26 cellular contexts compared by ENCODE assay signal in the genomic region with DNA sequence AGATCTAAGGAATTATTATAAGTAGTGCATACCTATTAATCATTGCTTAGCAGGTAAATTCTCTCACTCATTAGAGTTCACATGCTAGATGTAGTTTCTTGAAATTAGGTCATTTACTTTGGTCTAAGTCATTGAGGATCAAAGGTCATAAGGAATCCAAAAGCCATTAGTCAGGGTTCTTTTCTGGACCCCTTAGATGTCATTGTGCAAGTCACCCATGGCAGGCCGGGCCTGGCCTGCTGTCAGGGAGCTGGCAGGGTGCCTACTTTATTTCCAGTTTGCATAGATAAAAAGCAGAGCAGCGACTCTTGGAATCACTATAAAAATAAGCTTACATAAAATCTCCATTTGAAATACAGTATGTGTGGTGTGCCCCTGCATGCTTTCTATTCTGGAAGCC.
A peak's percentile ranks its signal among the peaks of the same experiment; 100 is the strongest.
DNase-seq lines count a peak whose midpoint lies in the region; ATAC-seq and TF ChIP-seq lines count a peak whose summit lies in the region.
"Had no signal": no experiment of that assay in that cellular context is flagged by ENCODE, and none has a peak within 500 bp of the region (broad histone marks: within the 10 kb centered on the region; RNA-seq: fewer than 3 reads in every experiment).

No MANE protein-coding gene starts in this region.

- peak overlapping the region; percentile 57 for H3K27ac Mint-ChIP-seq in type B pancreatic cell
- H3K27ac Mint-ChIP-seq: activated CD4-positive, alpha-beta T cell treated with anti-CD3 and anti-CD28 coated beads for 36 hours; activated naive CD8-positive, alpha-beta T cell; CD4-positive, CD25-positive, alpha-beta regulatory T cell; dendritic cell treated with granulocyte-macrophage colony-stimulating factor and Interleukin-4, amounts not matched to agents 40 ng/mL and 50 ng/mL, for 4 days; endodermal cell had no signal

- H3K27me3 Mint-ChIP-seq in type B pancreatic cell = no peaks in the 10 kb centered on the region
- H3K27me3 Mint-ChIP-seq: activated naive CD8-positive, alpha-beta T cell; CD4-positive, CD25-positive, alpha-beta regulatory T cell; central memory CD8-positive, alpha-beta T cell had no signal

- peaks cover 42% of the 10 kb centered on the region for H3K4me1 ChIP-seq in cardiac muscle cell (ENCODE audit: low read depth)
- H3K4me1 ChIP-seq in right lobe of liver = peaks cover 0 to 35% (median 13%) of the 10 kb centered on the region in 4 donors

- H3K27ac ChIP-seq in cardiac muscle cell (peak overlapping the region; percentile 85), right lobe of liver (no peak overlapping the region)
- H3K27ac ChIP-seq: RWPE1 had no signal

- H3K27me3 ChIP-seq in cardiac muscle cell (no peaks in the 10 kb centered on the region), right lobe of liver (no peaks in the 10 kb centered on the region)
- H3K27me3 ChIP-seq: gastroesophageal sphincter had no signal

- H3K36me3 Mint-ChIP-seq in type B pancreatic cell = peaks cover 53% of the 10 kb centered on the region
- H3K36me3 Mint-ChIP-seq: activated naive CD8-positive, alpha-beta T cell; CD4-positive, CD25-positive, alpha-beta regulatory T cell had no signal

- no peak overlapping the region for H3K4me3 Mint-ChIP-seq in type B pancreatic cell
- H3K4me3 Mint-ChIP-seq: activated CD4-positive, alpha-beta T cell treated with anti-CD3 and anti-CD28 coated beads for 36 hours; activated naive CD8-positive, alpha-beta T cell; CD4-positive, CD25-positive, alpha-beta regulatory T cell; central memory CD8-positive, alpha-beta T cell; dendritic cell treated with granulocyte-macrophage colony-stimulating factor and Interleukin-4, amounts not matched to agents 40 ng/mL and 50 ng/mL, for 4 days; endodermal cell had no signal

- DNase-seq in Right ventricle myocardium superior (peak; percentile 61), cardiac septum (ENCODE audit: low spot score) (no peak), cardiac muscle cell (ENCODE audit: low read depth in 1 of 2, low spot score in 1 of 2) (peak; percentile 39 to 57), right lobe of liver (peak in 2 of 3 donors; percentile 38 to 52), type B pancreatic cell (ENCODE audit: extremely low spot score, unreplicated experiment) (no peak), HK-2 (ENCODE audit: unreplicated experiment) (no peak)
- DNase-seq in central memory CD4-positive, alpha-beta T cell = no peak
- no peak for DNase-seq in activated effector memory CD4-positive, alpha-beta T cell treated with anti-CD3 and anti-CD28 coated beads, Interleukin-2, amount 50 U/mL, for 16 hours
- DNase-seq: 8988T; activated CD4-positive, alpha-beta T cell treated with anti-CD3 and anti-CD28 coated beads for 36 hours; activated T-cell treated with anti-CD3 and anti-CD28 coated beads for 4 hours; aorta; CD4-positive, CD25-positive, alpha-beta regulatory T cell; endodermal cell; islet precursor cell; NCI-H1105 treated with DMSO at 0.1 percent for 48 hours; NCI-H2081 treated with DMSO at 0.1 percent for 48 hours; NCI-H345; NCI-H774; stimulated activated naive CD4-positive, alpha-beta T cell treated with Interleukin-2 at 50 U/mL for 16 hours had no signal

- H3K36me3 ChIP-seq in cardiac muscle cell (peaks cover 3% of the 10 kb centered on the region), right lobe of liver (no peaks in the 10 kb centered on the region)

- intact Hi-C loops in Right ventricle myocardium superior (cut with DNase I) (no loop called here), cardiac septum (cut with DNase I) (no loop called here), right lobe of liver (cut with DNase I) (no loop called here)

- H3K4me3 ChIP-seq in cardiac muscle cell (no peak overlapping the region), right lobe of liver (no peak overlapping the region)
- H3K4me3 ChIP-seq: gastroesophageal sphincter, lung had no signal

- H3K9me3 ChIP-seq in cardiac muscle cell (ENCODE audit: low read depth) (no peaks in the 10 kb centered on the region), right lobe of liver (no peaks in the 10 kb centered on the region)
- H3K9me3 ChIP-seq: gastroesophageal sphincter had no signal

- TF ChIP-seq CTCF in cardiac muscle cell (IDR thresholded peaks at IDR 0.05; ENCODE audit: low read depth, low read length) = no peak
- no peak for TF ChIP-seq CTCF in right lobe of liver (IDR thresholded peaks at IDR 0.05)
- no peak for TF ChIP-seq CTCF in type B pancreatic cell (conservative IDR thresholded peaks at IDR 0.05)

- peak; percentile 81 for ATAC-seq in Right ventricle myocardium superior (ENCODE audit: poor library complexity)
- ATAC-seq in right lobe of liver = peak in 3 of 4 donors; percentile 16 to 48 (median 18)
- ATAC-seq: activated CD4-positive, alpha-beta T cell treated with anti-CD3 and anti-CD28 coated beads for 36 hours; gastroesophageal sphincter had no signal

- peaks cover 40% of the 10 kb centered on the region for H3K4me1 Mint-ChIP-seq in type B pancreatic cell (ENCODE audit: unreplicated experiment)
- H3K4me1 Mint-ChIP-seq: activated CD4-positive, alpha-beta T cell treated with anti-CD3 and anti-CD28 coated beads for 36 hours; CD4-positive, CD25-positive, alpha-beta regulatory T cell; central memory CD8-positive, alpha-beta T cell had no signal

- TF ChIP-seq POLR2A in right lobe of liver (IDR thresholded peaks at IDR 0.05) = no peak

- H3K9me3 Mint-ChIP-seq in type B pancreatic cell = no peaks in the 10 kb centered on the region
- H3K9me3 Mint-ChIP-seq: dendritic cell treated with granulocyte-macrophage colony-stimulating factor and Interleukin-4, amounts not matched to agents 40 ng/mL and 50 ng/mL, for 4 days; endodermal cell had no signal

- WGBS in right lobe of liver (ENCODE audit: insufficient coverage, low coverage, low lambda C conversion rate, missing lambda C conversion rate) = 5% methylated on average over 2 of the region's 2 CpGs

Comparison
In these comparisons a context has a peak if more than half of its experiments do, and no peak if none do; other contexts are left out.
1. DNase-seq: peak in Right ventricle myocardium superior (single experiment), cardiac muscle cell (2 of 2) and right lobe of liver (2 of 3); none in cardiac septum (single experiment), type B pancreatic cell (single experiment), HK-2 (single experiment), central memory CD4-positive, alpha-beta T cell (single experiment) and activated effector memory CD4-positive, alpha-beta T cell treated with anti-CD3 and anti-CD28 coated beads, Interleukin-2, amount 50 U/mL, for 16 hours (single experiment).